In the genomic region with DNA sequence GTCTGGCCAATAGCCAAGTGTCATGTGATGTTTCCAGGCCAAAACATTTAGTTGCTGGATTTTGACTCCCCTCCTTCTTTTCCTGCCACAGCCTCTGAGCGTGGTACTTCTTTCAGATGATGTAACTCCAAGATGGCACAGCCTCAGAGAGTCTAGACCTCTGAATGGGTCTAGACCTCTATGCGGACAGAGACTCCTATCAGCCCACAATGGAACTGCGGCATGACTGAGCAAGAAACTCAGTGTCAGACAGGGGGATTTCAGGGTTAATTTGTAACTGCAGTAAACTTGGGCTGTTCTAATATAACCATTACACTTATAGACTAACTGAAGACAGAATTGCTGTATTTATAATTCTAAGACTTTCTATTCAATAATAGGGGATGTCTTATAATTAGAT, we compare ENCODE assay signal across 21 cellular contexts. TPM values are rescaled to one million over a fixed set of nuclear protein-coding genes. Genes with fewer than 3 reads are reported as not detected.
A peak's percentile ranks its signal among the peaks of the same experiment; 100 is the strongest.
DNase-seq lines count a peak whose midpoint lies in the region; ATAC-seq and TF ChIP-seq lines count a peak whose summit lies in the region.
"Had no signal": no experiment of that assay in that cellular context is flagged by ENCODE, and none has a peak within 500 bp of the region (broad histone marks: within the 10 kb centered on the region; RNA-seq: fewer than 3 reads in every experiment).

No MANE protein-coding gene starts in this region.

- no peak overlapping the region for H2AFZ ChIP-seq in HCT116 (ENCODE audit: low read depth, low read length, poor library complexity, severe bottlenecking)

- intact Hi-C loops in HCT116 (cut with micrococcal nuclease), result no loop called here

- TF ChIP-seq CTCF in HCT116 (IDR thresholded peaks at IDR 0.05 in 2 of 3, conservative IDR thresholded peaks at IDR 0.05 in 1 of 3; ENCODE audit: borderline replicate concordance in 1 of 3, insufficient read depth in 1 of 3, low read depth in 2 of 3, low read length in 2 of 3) (peak in 2 of 3 experiments; percentile 32 to 38; a peak in 4 of 6 replicates), brain microvascular endothelial cell (IDR thresholded peaks at IDR 0.05; ENCODE audit: low read depth, low read length, missing control alignments) (peak; percentile 22), GM10248 (IDR thresholded peaks at IDR 0.05; ENCODE audit: control extremely low read depth, extremely low read depth, low read depth, missing control alignments) (no peak)

- no peak overlapping the region for H3K4me2 ChIP-seq in HCT116 (ENCODE audit: low read length)

- peaks cover 0 to 2% of the 10 kb centered on the region in 2 experiments; a peak in 1 of 4 replicates for H3K36me3 ChIP-seq in HCT116 (ENCODE audit: control insufficient read depth in 1 of 2, insufficient read depth in 2 of 2, low read length in 2 of 2)
- no peaks in the 10 kb centered on the region for H3K36me3 ChIP-seq in brain microvascular endothelial cell (replicated peaks)
- H3K36me3 ChIP-seq: uterus had no signal

- RAD21 ChIA-PET in HCT116 (lab: Charles Lee; ENCODE audit: low non-redundant PET in 1 of 2, low total read pairs in 2 of 2, uncharacterized antibody in 2 of 2, unreplicated experiment in 2 of 2), result no interaction called here

- H3K79me2 ChIP-seq in HCT116 (ENCODE audit: insufficient read depth, low read length), result no peaks in the 10 kb centered on the region

- BruUV-seq in HCT116 (replicated peaks; lab: Mats Ljungman, UMichigan), result TSS peak; percentile 18

- H3K9me2 ChIP-seq in HCT116 (ENCODE audit: insufficient read depth), result no peaks in the 10 kb centered on the region

- peak; percentile 63; the same call in 1 of the 2 replicates for ATAC-seq in HCT116
- ATAC-seq: activated naive CD4-positive, alpha-beta T cell treated with anti-CD3 and anti-CD28 coated beads, Interleukin-2, amount 50 U/mL, for 72 hours; left cardiac atrium had no signal

- H3K9ac ChIP-seq in HCT116 (ENCODE audit: low read length), result no peak overlapping the region

- in situ Hi-C loops in ACHN (cut with HindIII; ENCODE audit: low pct_ligation_motif_present, low pct_unique_long_range_greater_than_20kb, low sequenced_read_pairs) (no loop called here), brain microvascular endothelial cell (cut with HindIII; ENCODE audit: low pct_ligation_motif_present, low sequenced_read_pairs) (no loop called here)

- no peaks in the 10 kb centered on the region for H3K4me1 ChIP-seq in HCT116 (ENCODE audit: control insufficient read depth in 1 of 2, insufficient read depth in 2 of 2, low read length in 2 of 2)
- H3K4me1 ChIP-seq: Peyer's patch, uterus had no signal

- H3K27ac ChIP-seq in HCT116 (ENCODE audit: low read depth, low read length) (no peak overlapping the region), brain microvascular endothelial cell (no peak overlapping the region)
- H3K27ac ChIP-seq: Peyer's patch, uterus, VCaP had no signal

- H3K27me3 ChIP-seq in HCT116 (ENCODE audit: insufficient read depth, low read length), result no peaks in the 10 kb centered on the region
- H3K27me3 ChIP-seq in brain microvascular endothelial cell (replicated peaks), result no peaks in the 10 kb centered on the region
- H3K27me3 ChIP-seq: Peyer's patch, uterus had no signal

- no peaks in the 10 kb centered on the region for H3K9me3 ChIP-seq in HCT116 (ENCODE audit: control insufficient read depth in 1 of 2, insufficient read depth in 1 of 2, low read depth in 1 of 2, low read length in 2 of 2)
- H3K9me3 ChIP-seq: Peyer's patch, uterus had no signal

- POLR2A ChIA-PET in HCT116 (lab: Charles Lee) (no interaction called here), GM10248 (lab: Yijun Ruan, JAX) (no interaction called here)

- no peak for TF ChIP-seq POLR2A in HCT116 (IDR thresholded peaks at IDR 0.05; ENCODE audit: borderline replicate concordance, extremely low read depth, insufficient read depth, insufficient read length)

- TF ChIP-seq RAD21 in HCT116 (IDR thresholded peaks at IDR 0.05; ENCODE audit: low read depth), result no peak

- H4K20me1 ChIP-seq in HCT116 (ENCODE audit: insufficient read depth), result no peaks in the 10 kb centered on the region

- peak; percentile 49 for DNase-seq in ACHN
- DNase-seq in HCT116 (ENCODE audit: low read depth, low spot score), result no peak
- no peak for DNase-seq in brain microvascular endothelial cell
- peak; percentile 45 for DNase-seq in iPS-NIHi7 (ENCODE audit: extremely low spot score)
- no peak for DNase-seq in NCI-H2029 treated with DMSO at 0.1 percent for 48 hours (lab: John Stamatoyannopoulos, UW)
- no peak for DNase-seq in GM19240 (ENCODE audit: insufficient read length, low spot score)
- DNase-seq in NK-92 treated with Interleukin-12 subunit alpha and Interleukin-12 subunit beta, amount 100 ng/mL, for 24 hours (lab: John Stamatoyannopoulos, UW), result no peak
- no peak for DNase-seq in GM10248 (ENCODE audit: extremely low spot score)
- DNase-seq: activated CD4-positive, alpha-beta T cell treated with anti-CD3 and anti-CD28 coated beads, Interleukin-2, amount 50 U/mL, for 48 hours; GF-D8; HFFc6; KBM-7; left cardiac atrium; NCI-H1105; NCI-H748 treated with DMSO at 0.1 percent for 48 hours; Peyer's patch; stimulated activated CD4-positive, alpha-beta T cell treated with anti-CD3 and anti-CD28 coated beads, Interleukin-12 subunit alpha, Interleukin-12 subunit beta, amount 100 ng/mL, for 4 hours; T-helper 2 cell; uterus had no signal

- H3K4me3 ChIP-seq in HCT116 (replicated peaks in 1 of 2; ENCODE audit: low read depth in 1 of 2, low read length in 2 of 2), result no peak overlapping the region
- H3K4me3 ChIP-seq in brain microvascular endothelial cell (ENCODE audit: low read depth, low read length), result no peak overlapping the region
- H3K4me3 ChIP-seq: Peyer's patch, uterus had no signal

- CTCF ChIA-PET in HCT116 (lab: Charles Lee), result no interaction called here
- CTCF ChIA-PET in GM10248 (lab: Yijun Ruan, JAX), result no interaction called here

TF ChIP-seq in HCT116, 20 proteins besides CTCF, POLR2A, EP300 and RAD21:
- no peak for TF ChIP-seq CEBPB (IDR thresholded peaks at IDR 0.05; ENCODE audit: low read depth)
- TF ChIP-seq, protein P1, sequence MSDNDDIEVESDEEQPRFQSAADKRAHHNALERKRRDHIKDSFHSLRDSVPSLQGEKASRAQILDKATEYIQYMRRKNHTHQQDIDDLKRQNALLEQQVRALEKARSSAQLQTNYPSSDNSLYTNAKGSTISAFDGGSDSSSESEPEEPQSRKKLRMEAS (IDR thresholded peaks at IDR 0.05), result no peak
- no peak for TF ChIP-seq JUND (IDR thresholded peaks at IDR 0.05)
- no peak for TF ChIP-seq ZNF274 (IDR thresholded peaks at IDR 0.05; ENCODE audit: low read depth, low read length)

RNA-seq across cellular contexts. Expression of gene ZDHHC20, which starts 42.6 kb away (rescaled TPM):
- total RNA-seq in HCT116 (2021; ENCODE audit: unreplicated experiment), result 110 TPM
- 14.5 and 17.1 TPM in 2 replicates for polyA plus RNA-seq in HCT116 (2012)

Comparison
In these comparisons a context has a peak if more than half of its experiments do, and no peak if none do; other contexts are left out.
1. DNase-seq: peak in ACHN (single experiment) and iPS-NIHi7 (single experiment); none in HCT116 (single experiment), brain microvascular endothelial cell (single experiment), NCI-H2029 treated with DMSO at 0.1 percent for 48 hours (single experiment), GM19240 (single experiment), NK-92 treated with Interleukin-12 subunit alpha and Interleukin-12 subunit beta, amount 100 ng/mL, for 24 hours (single experiment) and GM10248 (single experiment).